Comparison of ENCODE assay signal across 2 cellular contexts in the genomic region with DNA sequence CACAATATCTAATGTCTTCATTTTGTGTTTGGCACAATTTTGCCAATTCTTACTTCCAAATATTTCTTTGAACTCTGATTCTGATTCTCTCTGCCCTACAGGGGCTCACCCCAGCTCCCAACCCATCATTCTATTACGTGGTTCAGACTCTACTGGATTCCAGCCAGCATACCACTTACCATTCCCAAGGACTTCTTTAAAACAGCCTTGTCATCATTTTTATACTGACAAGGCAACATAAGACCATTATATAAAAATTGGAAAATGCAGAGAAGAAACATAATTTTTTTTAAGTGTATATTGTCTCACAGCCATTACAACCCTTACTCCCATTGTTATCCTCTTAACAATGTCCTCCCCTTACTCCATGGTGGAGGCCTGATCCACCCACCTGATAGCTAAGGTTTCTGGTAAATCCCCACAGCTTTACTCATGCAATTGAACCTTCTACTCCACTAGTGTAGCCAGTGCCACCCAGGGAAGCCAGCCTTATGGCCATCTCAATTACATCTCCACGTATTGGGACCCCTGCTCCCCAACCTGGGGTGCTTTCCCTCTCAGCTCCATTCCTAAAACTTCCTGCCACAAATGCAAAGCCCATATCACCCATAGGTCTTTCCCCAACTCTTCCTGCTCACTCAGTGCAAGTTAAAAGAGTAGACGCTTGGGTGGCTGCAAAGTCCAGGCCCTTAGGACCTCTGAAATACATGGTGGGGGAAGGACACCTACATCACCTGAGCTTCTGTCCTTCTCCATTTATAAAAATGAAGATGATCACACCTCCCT.
TF ChIP-seq lines count a peak whose summit lies in the region.

No MANE protein-coding gene starts in this region.

TF ChIP-seq in A549, 52 proteins besides CTCF, POLR2A, EP300 and RAD21:
- peak; percentile 90 for TF ChIP-seq MAFK (IDR thresholded peaks at IDR 0.05; ENCODE audit: partially characterized antibody)
- TF ChIP-seq GATA3 (IDR thresholded peaks at IDR 0.05; ENCODE audit: borderline replicate concordance): no peak
- TF ChIP-seq HEYL (CRISPR knock-in tag; IDR thresholded peaks at IDR 0.05): no peak

TF ChIP-seq in IMR-90, 13 proteins besides CTCF, POLR2A, EP300 and RAD21:
- TF ChIP-seq SMC3 (IDR thresholded peaks at IDR 0.05; ENCODE audit: low read depth, low read length) (no peak), CEBPB (IDR thresholded peaks at IDR 0.05; ENCODE audit: low read depth, low read length) (no peak), MAZ (IDR thresholded peaks at IDR 0.05; ENCODE audit: borderline replicate concordance, low read depth, low read length) (no peak), RCOR1 (IDR thresholded peaks at IDR 0.05; ENCODE audit: insufficient replicate concordance, low read length) (no peak), MXI1 (IDR thresholded peaks at IDR 0.05; ENCODE audit: borderline replicate concordance, low read depth, low read length) (no peak), MAFK (IDR thresholded peaks at IDR 0.05; ENCODE audit: low read depth, low read length) (peak; percentile 85), FOS (IDR thresholded peaks at IDR 0.05; ENCODE audit: low read depth, low read length) (no peak), BHLHE40 (IDR thresholded peaks at IDR 0.05; ENCODE audit: low read depth, low read length) (no peak)
- TF ChIP-seq, protein P1, sequence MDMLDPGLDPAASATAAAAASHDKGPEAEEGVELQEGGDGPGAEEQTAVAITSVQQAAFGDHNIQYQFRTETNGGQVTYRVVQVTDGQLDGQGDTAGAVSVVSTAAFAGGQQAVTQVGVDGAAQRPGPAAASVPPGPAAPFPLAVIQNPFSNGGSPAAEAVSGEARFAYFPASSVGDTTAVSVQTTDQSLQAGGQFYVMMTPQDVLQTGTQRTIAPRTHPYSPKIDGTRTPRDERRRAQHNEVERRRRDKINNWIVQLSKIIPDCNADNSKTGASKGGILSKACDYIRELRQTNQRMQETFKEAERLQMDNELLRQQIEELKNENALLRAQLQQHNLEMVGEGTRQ (IDR thresholded peaks at IDR 0.05; ENCODE audit: low read depth, low read length): no peak
